In the genomic region with DNA sequence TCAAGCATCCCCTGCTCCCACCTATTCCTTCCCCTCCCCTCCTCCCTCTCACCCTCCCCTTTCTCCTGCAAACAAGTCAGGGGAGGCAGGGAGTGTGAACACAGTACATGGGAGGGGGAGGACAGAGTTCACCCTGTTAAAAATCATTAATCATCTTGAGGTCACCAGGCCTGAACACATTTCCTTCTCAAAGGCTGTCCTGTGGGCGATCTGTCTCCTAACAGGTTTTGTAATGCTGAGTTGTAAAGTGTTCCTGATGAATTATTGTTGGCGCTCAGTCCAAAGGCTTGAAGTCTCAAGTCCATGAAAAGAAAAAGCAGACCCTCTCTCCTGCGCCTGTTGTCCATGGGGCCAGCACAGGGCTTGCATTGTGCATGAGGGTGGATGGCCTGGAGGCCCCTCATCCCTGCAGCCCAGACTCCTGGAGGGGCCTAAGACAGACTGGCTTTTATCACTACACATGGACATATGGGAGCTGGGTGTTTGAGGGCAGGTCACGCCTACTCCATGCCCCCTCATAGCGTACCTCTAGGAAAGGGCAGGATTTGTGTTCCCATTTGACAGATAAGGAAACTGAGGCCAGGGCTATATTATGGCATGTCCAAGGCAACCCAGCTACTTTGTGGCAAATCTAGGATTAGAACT, we compare ENCODE assay signal across 16 cellular contexts.
"Had no signal": no experiment of that assay in that cellular context is flagged by ENCODE, and none has a peak within 500 bp of the region (broad histone marks: within the 10 kb centered on the region; RNA-seq: fewer than 3 reads in every experiment).

No MANE protein-coding gene starts in this region.

- H3K27ac Mint-ChIP-seq: activated T-helper 2 cell treated with anti-CD3 and anti-CD28 coated beads, Interferon-gamma antibody, Interleukin-2, Interleukin-4, amounts not matched to agents 10 μg/mL and 5 μg/mL and 100 μg/mL, durations not matched to agents 14 hours and 24 hours and 36 hours; natural killer cell treated with Interleukin-12 subunit alpha and Interleukin-12 subunit beta and Interleukin-15 and Interleukin-18, amount 100 ng/mL, for 72 hours had no signal

- H3K27ac ChIP-seq: breast epithelium, dorsolateral prefrontal cortex, ovary had no signal

- DNase-seq: activated CD4-positive, alpha-beta T cell treated with anti-CD3 and anti-CD28 coated beads, Interleukin-2, amount 50 U/mL, for 1 hour; activated naive CD4-positive, alpha-beta T cell treated with anti-CD3 and anti-CD28 coated beads, Interleukin-2, amount 50 U/mL, for 16 hours; activated T-cell treated with anti-CD3 and anti-CD28 coated beads for 4 hours; amygdala; dorsolateral prefrontal cortex; hippocampal formation; kidney glomerular epithelial cell; mucosa of descending colon; ovary; T-helper 2 cell had no signal

- H3K4me3 ChIP-seq: breast epithelium, dorsolateral prefrontal cortex, lung, mucosa of descending colon, ovary had no signal

- H3K27me3 ChIP-seq: breast epithelium, dorsolateral prefrontal cortex, ovary had no signal

- H3K4me3 Mint-ChIP-seq: natural killer cell treated with Interleukin-12 subunit alpha and Interleukin-12 subunit beta and Interleukin-15 and Interleukin-18, amount 100 ng/mL, for 72 hours had no signal

- H3K36me3 ChIP-seq: breast epithelium, ovary had no signal

- H3K27me3 Mint-ChIP-seq: natural killer cell treated with Interleukin-12 subunit alpha and Interleukin-12 subunit beta and Interleukin-15 and Interleukin-18, amount 100 ng/mL, for 72 hours had no signal

- ATAC-seq: mucosa of descending colon; natural killer cell treated with Interleukin-12 subunit alpha and Interleukin-12 subunit beta and Interleukin-15 and Interleukin-18, amount 100 ng/mL, for 72 hours had no signal

- FAIRE-seq: endometrium, TTC549 had no signal

- H3K4me1 ChIP-seq: breast epithelium had no signal
